In genomic region chr11:2447253-2447950, GRCh38 we compare ENCODE assay signal across 1 cellular context.
TF ChIP-seq lines count a peak whose summit lies in the region.

No MANE protein-coding gene starts in this region.

TF ChIP-seq in WTC11, 78 proteins besides CTCF, POLR2A, EP300 and RAD21 (continued from another document):
- TF ChIP-seq, protein P1, sequence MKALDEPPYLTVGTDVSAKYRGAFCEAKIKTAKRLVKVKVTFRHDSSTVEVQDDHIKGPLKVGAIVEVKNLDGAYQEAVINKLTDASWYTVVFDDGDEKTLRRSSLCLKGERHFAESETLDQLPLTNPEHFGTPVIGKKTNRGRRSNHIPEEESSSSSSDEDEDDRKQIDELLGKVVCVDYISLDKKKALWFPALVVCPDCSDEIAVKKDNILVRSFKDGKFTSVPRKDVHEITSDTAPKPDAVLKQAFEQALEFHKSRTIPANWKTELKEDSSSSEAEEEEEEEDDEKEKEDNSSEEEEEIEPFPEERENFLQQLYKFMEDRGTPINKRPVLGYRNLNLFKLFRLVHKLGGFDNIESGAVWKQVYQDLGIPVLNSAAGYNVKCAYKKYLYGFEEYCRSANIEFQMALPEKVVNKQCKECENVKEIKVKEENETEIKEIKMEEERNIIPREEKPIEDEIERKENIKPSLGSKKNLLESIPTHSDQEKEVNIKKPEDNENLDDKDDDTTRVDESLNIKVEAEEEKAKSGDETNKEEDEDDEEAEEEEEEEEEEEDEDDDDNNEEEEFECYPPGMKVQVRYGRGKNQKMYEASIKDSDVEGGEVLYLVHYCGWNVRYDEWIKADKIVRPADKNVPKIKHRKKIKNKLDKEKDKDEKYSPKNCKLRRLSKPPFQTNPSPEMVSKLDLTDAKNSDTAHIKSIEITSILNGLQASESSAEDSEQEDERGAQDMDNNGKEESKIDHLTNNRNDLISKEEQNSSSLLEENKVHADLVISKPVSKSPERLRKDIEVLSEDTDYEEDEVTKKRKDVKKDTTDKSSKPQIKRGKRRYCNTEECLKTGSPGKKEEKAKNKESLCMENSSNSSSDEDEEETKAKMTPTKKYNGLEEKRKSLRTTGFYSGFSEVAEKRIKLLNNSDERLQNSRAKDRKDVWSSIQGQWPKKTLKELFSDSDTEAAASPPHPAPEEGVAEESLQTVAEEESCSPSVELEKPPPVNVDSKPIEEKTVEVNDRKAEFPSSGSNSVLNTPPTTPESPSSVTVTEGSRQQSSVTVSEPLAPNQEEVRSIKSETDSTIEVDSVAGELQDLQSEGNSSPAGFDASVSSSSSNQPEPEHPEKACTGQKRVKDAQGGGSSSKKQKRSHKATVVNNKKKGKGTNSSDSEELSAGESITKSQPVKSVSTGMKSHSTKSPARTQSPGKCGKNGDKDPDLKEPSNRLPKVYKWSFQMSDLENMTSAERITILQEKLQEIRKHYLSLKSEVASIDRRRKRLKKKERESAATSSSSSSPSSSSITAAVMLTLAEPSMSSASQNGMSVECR (CRISPR knock-in tag; IDR thresholded peaks at IDR 0.05; ENCODE audit: borderline replicate concordance), result no peak
- TF ChIP-seq ZNF425 (CRISPR knock-in tag; conservative IDR thresholded peaks at IDR 0.05), result no peak
- TF ChIP-seq, protein P2, sequence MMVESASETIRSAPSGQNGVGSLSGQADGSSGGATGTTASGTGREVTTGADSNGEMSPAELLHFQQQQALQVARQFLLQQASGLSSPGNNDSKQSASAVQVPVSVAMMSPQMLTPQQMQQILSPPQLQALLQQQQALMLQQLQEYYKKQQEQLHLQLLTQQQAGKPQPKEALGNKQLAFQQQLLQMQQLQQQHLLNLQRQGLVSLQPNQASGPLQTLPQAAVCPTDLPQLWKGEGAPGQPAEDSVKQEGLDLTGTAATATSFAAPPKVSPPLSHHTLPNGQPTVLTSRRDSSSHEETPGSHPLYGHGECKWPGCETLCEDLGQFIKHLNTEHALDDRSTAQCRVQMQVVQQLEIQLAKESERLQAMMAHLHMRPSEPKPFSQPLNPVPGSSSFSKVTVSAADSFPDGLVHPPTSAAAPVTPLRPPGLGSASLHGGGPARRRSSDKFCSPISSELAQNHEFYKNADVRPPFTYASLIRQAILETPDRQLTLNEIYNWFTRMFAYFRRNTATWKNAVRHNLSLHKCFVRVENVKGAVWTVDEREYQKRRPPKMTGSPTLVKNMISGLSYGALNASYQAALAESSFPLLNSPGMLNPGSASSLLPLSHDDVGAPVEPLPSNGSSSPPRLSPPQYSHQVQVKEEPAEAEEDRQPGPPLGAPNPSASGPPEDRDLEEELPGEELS (CRISPR knock-in tag; IDR thresholded peaks at IDR 0.05), result no peak
